18 cellular contexts compared by ENCODE assay signal in the genomic region with DNA sequence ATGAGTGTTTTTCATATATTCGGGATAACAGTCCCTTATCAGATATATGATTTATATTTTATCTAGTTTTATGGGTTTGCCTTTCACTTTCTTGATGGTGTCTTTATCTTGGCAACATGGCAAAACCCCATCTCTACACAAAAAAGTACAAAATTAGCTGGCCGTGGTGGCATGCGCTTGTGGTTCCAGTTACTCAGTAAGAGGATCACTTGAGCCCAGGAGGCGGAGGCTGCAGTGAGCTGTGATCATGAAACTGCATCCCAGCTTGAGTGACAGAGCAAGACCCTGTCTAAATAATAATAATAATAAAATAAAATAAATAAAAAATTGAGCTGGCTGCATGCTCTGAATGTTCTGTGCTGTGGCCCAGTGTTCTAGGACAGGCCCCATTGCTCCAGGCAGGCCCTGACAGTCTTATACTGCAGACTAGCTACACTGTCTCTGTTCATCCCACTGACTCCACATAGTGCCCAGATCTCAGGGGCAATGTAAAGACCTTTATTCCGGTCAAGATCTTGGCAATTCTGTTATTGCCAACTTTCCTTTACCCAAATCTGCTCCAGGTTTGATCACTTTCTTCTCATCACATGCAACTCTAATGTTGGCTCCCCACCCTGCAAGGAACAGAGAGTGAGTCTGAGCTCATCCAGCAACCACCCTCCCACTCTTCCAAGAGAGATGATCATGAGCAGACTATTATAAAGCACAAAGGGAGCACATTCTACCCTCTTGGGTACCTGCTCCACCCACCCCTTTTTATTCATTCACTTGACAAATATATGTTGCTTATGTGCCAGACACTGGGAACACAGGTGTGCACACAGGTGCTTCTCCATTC. TPM values are rescaled to one million over a fixed set of nuclear protein-coding genes. Genes with fewer than 3 reads are reported as not detected.
DNase-seq lines count a peak whose midpoint lies in the region; ATAC-seq and TF ChIP-seq lines count a peak whose summit lies in the region.
"Had no signal": no experiment of that assay in that cellular context is flagged by ENCODE, and none has a peak within 500 bp of the region (broad histone marks: within the 10 kb centered on the region; RNA-seq: fewer than 3 reads in every experiment).

No MANE protein-coding gene starts in this region.

- H3K4me3 ChIP-seq in endodermal cell (ENCODE audit: low read length) (no peak overlapping the region), urinary bladder (ENCODE audit: low read depth, low read length) (no peak overlapping the region)
- H3K4me3 ChIP-seq: coronary artery, esophagus squamous epithelium, HAP-1, hepatocyte, pancreas had no signal

- H3K36me3 Mint-ChIP-seq in endodermal cell (ENCODE audit: low read depth) = peaks cover 26% of the 10 kb centered on the region

- H3K36me3 ChIP-seq in endodermal cell (ENCODE audit: control insufficient read depth, insufficient read depth, low read length) (peaks cover 27% of the 10 kb centered on the region), urinary bladder (ENCODE audit: insufficient read depth) (peaks cover 2% of the 10 kb centered on the region)

- no peak overlapping the region for H3K4me3 Mint-ChIP-seq in stimulated activated naive CD8-positive, alpha-beta T cell treated with anti-CD3 and anti-CD28 coated beads, Interleukin-15, amount 100 ng/mL, for 72 hours
- no peak overlapping the region for H3K4me3 Mint-ChIP-seq in endodermal cell

- no peaks in the 10 kb centered on the region for H3K27me3 Mint-ChIP-seq in stimulated activated naive CD8-positive, alpha-beta T cell treated with anti-CD3 and anti-CD28 coated beads, Interleukin-15, amount 100 ng/mL, for 72 hours
- H3K27me3 Mint-ChIP-seq in endodermal cell (ENCODE audit: insufficient read depth) = peaks cover 2% of the 10 kb centered on the region

- H3K9me3 ChIP-seq in endodermal cell (ENCODE audit: control insufficient read depth, low read length) = no peaks in the 10 kb centered on the region
- H3K9me3 ChIP-seq: BE2C, esophagus squamous epithelium, HAP-1, pancreas had no signal

- DNase-seq in stimulated activated naive CD8-positive, alpha-beta T cell treated with anti-CD3 and anti-CD28 coated beads, Interleukin-15, Interleukin-2, amounts not matched to agents 100 U/mL and 50 U/mL, for 24 hours = peak; percentile 19
- DNase-seq in stimulated activated naive CD8-positive, alpha-beta T cell treated with anti-CD3 and anti-CD28 coated beads, Interleukin-15, amount 100 ng/mL, for 72 hours = no peak
- DNase-seq in RPMI7951 (ENCODE audit: low read depth) (peak; percentile 26), endodermal cell (no peak), NCI-H446 (lab: John Stamatoyannopoulos, UW) (no peak)
- DNase-seq: activated CD4-positive, CD25-positive, alpha-beta regulatory T cell; anterior cingulate cortex; BE2C; DMS79; esophagus squamous epithelium; NCI-H1694; pancreas had no signal

- no peaks in the 10 kb centered on the region for H3K9me3 Mint-ChIP-seq in stimulated activated naive CD8-positive, alpha-beta T cell treated with anti-CD3 and anti-CD28 coated beads, Interleukin-15, amount 100 ng/mL, for 72 hours
- no peaks in the 10 kb centered on the region for H3K9me3 Mint-ChIP-seq in endodermal cell

- H3K27me3 ChIP-seq in endodermal cell (ENCODE audit: control insufficient read depth, insufficient read depth, low read length, poor library complexity, severe bottlenecking) = no peaks in the 10 kb centered on the region
- H3K27me3 ChIP-seq: BE2C, esophagus squamous epithelium, hepatocyte, pancreas had no signal

- H3K27ac ChIP-seq in endodermal cell (ENCODE audit: low read depth, low read length) (no peak overlapping the region), urinary bladder (ENCODE audit: low read depth) (peak overlapping the region; percentile 18)
- H3K27ac ChIP-seq: coronary artery, esophagus squamous epithelium, hepatocyte, pancreas had no signal

- no peak overlapping the region for H3K27ac Mint-ChIP-seq in stimulated activated naive CD8-positive, alpha-beta T cell treated with anti-CD3 and anti-CD28 coated beads, Interleukin-15, amount 100 ng/mL, for 72 hours
- H3K27ac Mint-ChIP-seq in endodermal cell = peak overlapping the region; percentile 26

- peaks cover 33% of the 10 kb centered on the region for H3K4me1 Mint-ChIP-seq in stimulated activated naive CD8-positive, alpha-beta T cell treated with anti-CD3 and anti-CD28 coated beads, Interleukin-15, amount 100 ng/mL, for 72 hours
- peaks cover 15% of the 10 kb centered on the region for H3K4me1 Mint-ChIP-seq in endodermal cell

- ATAC-seq in stimulated activated naive CD8-positive, alpha-beta T cell treated with anti-CD3 and anti-CD28 coated beads, Interleukin-15, Interleukin-2, amounts not matched to agents 100 U/mL and 50 U/mL, for 24 hours = peak; percentile 8
- no peak for ATAC-seq in stimulated activated naive CD8-positive, alpha-beta T cell treated with anti-CD3 and anti-CD28 coated beads, Interleukin-15, amount 100 ng/mL, for 72 hours
- ATAC-seq in GM18870 (IDR thresholded peaks at IDR 0.05; ENCODE audit: unreplicated experiment) (no peak), GM19351 (IDR thresholded peaks at IDR 0.05; ENCODE audit: unreplicated experiment) (no peak)

- H3K9ac ChIP-seq in endodermal cell (ENCODE audit: extremely low read depth, low read length, poor library complexity, severe bottlenecking) = no peak overlapping the region

- WGBS in endodermal cell (ENCODE audit: insufficient coverage in 1 of 2, insufficient read length in 1 of 2), 2 experiments = 73 to 80% methylated on average over 2 to 4 of the region's 5 CpGs
- 83% methylated on average over 5 of the region's 5 CpGs for WGBS in urinary bladder

- no peaks in the 10 kb centered on the region for H3K4me1 ChIP-seq in endodermal cell (ENCODE audit: control insufficient read depth, insufficient read depth, low read length)
- peaks cover 1% of the 10 kb centered on the region for H3K4me1 ChIP-seq in urinary bladder (ENCODE audit: insufficient read depth)
- H3K4me1 ChIP-seq: HAP-1 had no signal

- TF ChIP-seq CTCF in endodermal cell (conservative IDR thresholded peaks at IDR 0.05) = no peak

RNA-seq across cellular contexts. Expression of a gene that starts 8.8 kb away (rescaled TPM):
- 1,612 and 2,183 TPM in 2 replicates for total RNA-seq in RPMI7951 (2014; rRNA removed; shearing (Covaris generic))
- total RNA-seq in endodermal cell = 1,000 to 10,000 TPM; 1,572 to 1,940 TPM
- 1,263 TPM for polyA plus RNA-seq in endodermal cell (2013, experiment 1 of 2)
- polyA plus RNA-seq in endodermal cell (2013, experiment 2 of 2) = 1,225 TPM
- total RNA-seq in urinary bladder = 1,836 TPM
- 717 TPM for polyA plus RNA-seq in urinary bladder

Comparison
In these comparisons a context has a peak if more than half of its experiments do, and no peak if none do; other contexts are left out.
1. DNase-seq: peak in stimulated activated naive CD8-positive, alpha-beta T cell treated with anti-CD3 and anti-CD28 coated beads, Interleukin-15, Interleukin-2, amounts not matched to agents 100 U/mL and 50 U/mL, for 24 hours (single experiment) and RPMI7951 (single experiment); none in stimulated activated naive CD8-positive, alpha-beta T cell treated with anti-CD3 and anti-CD28 coated beads, Interleukin-15, amount 100 ng/mL, for 72 hours (0 of 2), endodermal cell (single experiment) and NCI-H446 (0 of 2).